Comparison of ENCODE assay signal across 14 cellular contexts in the genomic region with DNA sequence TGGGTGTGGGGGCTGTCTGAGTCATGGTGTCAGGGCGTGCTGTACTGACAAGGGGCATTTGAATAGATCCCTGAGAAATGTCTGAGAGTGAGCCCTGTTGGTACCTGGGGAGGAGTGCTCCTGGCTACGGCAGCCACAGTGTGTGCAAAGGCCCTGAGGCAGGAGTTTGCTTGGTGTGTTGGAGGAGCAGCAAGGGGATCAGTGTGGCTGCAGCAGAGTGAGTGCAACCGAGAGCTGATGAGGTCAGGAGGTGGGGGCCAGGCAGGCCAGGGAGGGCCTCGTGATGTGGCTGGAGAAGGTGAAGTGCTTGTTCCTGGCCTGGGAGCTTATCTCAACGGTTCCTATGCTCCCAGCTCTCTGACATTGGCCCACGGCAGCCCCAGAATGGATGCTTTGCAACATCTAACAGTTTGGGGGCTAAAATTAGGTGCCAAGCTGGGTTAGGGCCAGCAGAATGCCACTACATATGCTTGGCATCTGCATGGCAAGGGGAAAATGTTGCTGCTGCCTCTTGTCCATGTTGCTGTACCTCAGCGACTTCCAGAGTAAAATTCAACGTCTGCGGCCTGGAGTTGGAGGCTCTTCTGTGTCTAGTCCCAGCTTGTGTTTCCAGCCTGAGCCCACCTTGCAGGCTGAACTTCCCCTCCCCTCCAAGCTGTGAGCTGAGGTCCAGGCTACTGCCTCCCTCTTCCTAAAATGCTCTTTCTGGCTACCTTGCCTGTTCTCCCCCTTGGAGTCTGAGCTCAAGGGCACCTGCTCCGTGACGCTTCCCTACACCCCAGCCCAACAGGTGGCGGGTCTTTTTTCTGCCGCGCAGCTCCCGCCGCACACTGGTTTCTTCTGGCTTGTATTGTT. TPM values are rescaled to one million over a fixed set of nuclear protein-coding genes. Genes with fewer than 3 reads are reported as not detected.
"Had no signal": no experiment of that assay in that cellular context is flagged by ENCODE, and none has a peak within 500 bp of the region (broad histone marks: within the 10 kb centered on the region; RNA-seq: fewer than 3 reads in every experiment).

No MANE protein-coding gene starts in this region.

- H3K36me3 Mint-ChIP-seq: memory B cell; natural killer cell treated with Interleukin-12 subunit alpha and Interleukin-12 subunit beta and Interleukin-15 and Interleukin-18, amount 100 ng/mL, for 72 hours had no signal

- H3K4me3 Mint-ChIP-seq: activated CD4-positive, alpha-beta T cell treated with anti-CD3 and anti-CD28 coated beads, Interleukin-2, amount 10 ng/mL, durations not matched to agents 7 days and 5 days; activated naive CD4-positive, alpha-beta T cell treated with anti-CD3 and anti-CD28 coated beads for 36 hours; memory B cell; natural killer cell treated with Interleukin-12 subunit alpha and Interleukin-12 subunit beta and Interleukin-15 and Interleukin-18, amount 100 ng/mL, for 72 hours; stimulated activated naive CD8-positive, alpha-beta T cell treated with anti-CD3 and anti-CD28 coated beads, Interleukin-15, amount 100 ng/mL, for 72 hours; T-helper 17 cell had no signal

- H3K9me3 ChIP-seq: uterus had no signal

- H3K9me3 Mint-ChIP-seq: memory B cell; natural killer cell treated with Interleukin-12 subunit alpha and Interleukin-12 subunit beta and Interleukin-15 and Interleukin-18, amount 100 ng/mL, for 72 hours had no signal

- ATAC-seq: left colon; SK-N-SH treated with all-trans-retinoic acid at 6 μM for 48 hours; stimulated activated naive CD8-positive, alpha-beta T cell treated with anti-CD3 and anti-CD28 coated beads, Interleukin-15, amount 100 ng/mL, for 72 hours; T-helper 17 cell had no signal

- H3K27ac Mint-ChIP-seq: activated CD4-positive, alpha-beta T cell treated with anti-CD3 and anti-CD28 coated beads, Interleukin-2, amount 10 ng/mL, durations not matched to agents 7 days and 5 days; activated naive CD4-positive, alpha-beta T cell treated with anti-CD3 and anti-CD28 coated beads for 36 hours; memory B cell; natural killer cell treated with Interleukin-12 subunit alpha and Interleukin-12 subunit beta and Interleukin-15 and Interleukin-18, amount 100 ng/mL, for 72 hours; stimulated activated naive CD8-positive, alpha-beta T cell treated with anti-CD3 and anti-CD28 coated beads, Interleukin-15, amount 100 ng/mL, for 72 hours; T-helper 17 cell had no signal

- H3K4me1 ChIP-seq: uterus had no signal

- H3K4me3 ChIP-seq: cardiac muscle cell, uterus had no signal

- H3K36me3 ChIP-seq: cardiac muscle cell, uterus had no signal

- DNase-seq: activated CD4-positive, alpha-beta T cell treated with anti-CD3 and anti-CD28 coated beads, Interleukin-2, amount 10 ng/mL, durations not matched to agents 7 days and 5 days; activated CD4-positive, CD25-positive, alpha-beta regulatory T cell; activated naive CD4-positive, alpha-beta T cell treated with anti-CD3 and anti-CD28 coated beads for 36 hours; erythroblast; stimulated activated CD4-positive, alpha-beta T cell treated with anti-CD3 and anti-CD28 coated beads, Interleukin-4, amount 100 ng/mL, for 4 hours; stimulated activated naive CD8-positive, alpha-beta T cell treated with anti-CD3 and anti-CD28 coated beads, Interleukin-15, amount 100 ng/mL, for 72 hours; T-helper 17 cell; uterus had no signal

- H3K27ac ChIP-seq: cardiac muscle cell, uterus had no signal

- H3K27me3 Mint-ChIP-seq: activated CD4-positive, alpha-beta T cell treated with anti-CD3 and anti-CD28 coated beads, Interleukin-2, amount 10 ng/mL, durations not matched to agents 7 days and 5 days had no signal

RNA-seq across cellular contexts. Expression of a gene that starts 48.2 kb away (rescaled TPM):
- total RNA-seq: activated CD4-positive, alpha-beta T cell treated with anti-CD3 and anti-CD28 coated beads, Interleukin-2, amount 10 ng/mL, durations not matched to agents 7 days and 5 days; natural killer cell treated with Interleukin-12 subunit alpha and Interleukin-12 subunit beta and Interleukin-15 and Interleukin-18, amount 100 ng/mL, for 72 hours; skeletal muscle tissue had no signal
- polyA plus RNA-seq: cardiac muscle cell had no signal
